Comparison of ENCODE assay signal across 1 cellular context in genomic region chr22:22959147-22959827, GRCh38.
TF ChIP-seq lines count a peak whose summit lies in the region.

No MANE protein-coding gene starts in this region.

TF ChIP-seq in HepG2, 621 proteins besides CTCF, POLR2A, EP300 and RAD21 (continued from another document and continues in another):
- TF ChIP-seq KIAA2018 (CRISPR knock-in tag; IDR thresholded peaks at IDR 0.05; ENCODE audit: borderline replicate concordance) (no peak), ZNF232 (CRISPR knock-in tag; IDR thresholded peaks at IDR 0.05; ENCODE audit: borderline replicate concordance) (0 out of 2 replicates have a peak, but pooled peaks have one; percentile 34), ZNF264 (CRISPR knock-in tag; IDR thresholded peaks at IDR 0.05) (no peak), NPAS2 (CRISPR knock-in tag; IDR thresholded peaks at IDR 0.05; ENCODE audit: borderline replicate concordance) (no peak), TBP (CRISPR knock-in tag; IDR thresholded peaks at IDR 0.05) (no peak), HCFC1 (IDR thresholded peaks at IDR 0.05; ENCODE audit: low read depth, low read length) (no peak), XRCC5 (optimal IDR thresholded peaks at IDR 0.05; ENCODE audit: low read length) (peak; percentile 83), HDAC6 (IDR thresholded peaks at IDR 0.05; ENCODE audit: low read depth, low read length) (no peak), SMC3 (IDR thresholded peaks at IDR 0.05; ENCODE audit: low read length) (peak; percentile 100), MIXL1 (CRISPR knock-in tag; IDR thresholded peaks at IDR 0.05) (peak; percentile 81; the same call in 1 of the 2 replicates), KDM5A (IDR thresholded peaks at IDR 0.05; ENCODE audit: borderline replicate concordance, low read length) (no peak), ZNF605 (CRISPR knock-in tag; IDR thresholded peaks at IDR 0.05) (no peak), THAP11 (CRISPR knock-in tag; IDR thresholded peaks at IDR 0.05) (0 out of 2 replicates have a peak, but pooled peaks have one; percentile 35), JUND (CRISPR knock-in tag; IDR thresholded peaks at IDR 0.05) (no peak), ETV5 (CRISPR knock-in tag; IDR thresholded peaks at IDR 0.05; ENCODE audit: borderline replicate concordance) (no peak), ATF1 (CRISPR knock-in tag; IDR thresholded peaks at IDR 0.05) (no peak), SP4 (CRISPR knock-in tag; IDR thresholded peaks at IDR 0.05) (no peak), IRF1 (CRISPR knock-in tag; IDR thresholded peaks at IDR 0.05; ENCODE audit: low read depth) (no peak), HES4 (CRISPR knock-in tag; IDR thresholded peaks at IDR 0.05; ENCODE audit: borderline replicate concordance) (no peak), XBP1 (CRISPR knock-in tag; IDR thresholded peaks at IDR 0.05) (no peak), ZNF576 (CRISPR knock-in tag; IDR thresholded peaks at IDR 0.05) (no peak), ZNF501 (CRISPR knock-in tag; IDR thresholded peaks at IDR 0.05) (no peak), RFXANK (CRISPR knock-in tag; IDR thresholded peaks at IDR 0.05) (no peak), ZNF160 (CRISPR knock-in tag; IDR thresholded peaks at IDR 0.05) (no peak), GATA4 (IDR thresholded peaks at IDR 0.05; ENCODE audit: borderline replicate concordance, low read depth) (no peak), AGO2 (optimal IDR thresholded peaks at IDR 0.05; ENCODE audit: low read depth, low read length) (no peak), RNF219 (CRISPR knock-in tag; IDR thresholded peaks at IDR 0.05) (no peak), ZNF121 (CRISPR knock-in tag; IDR thresholded peaks at IDR 0.05) (no peak), DMTF1 (CRISPR knock-in tag; IDR thresholded peaks at IDR 0.05) (no peak), TEAD2 (CRISPR knock-in tag; IDR thresholded peaks at IDR 0.05) (no peak), KLF9 (CRISPR knock-in tag; IDR thresholded peaks at IDR 0.05; ENCODE audit: low read depth) (no peak), EEA1 (CRISPR knock-in tag; IDR thresholded peaks at IDR 0.05; ENCODE audit: borderline replicate concordance) (no peak), HNRNPK (IDR thresholded peaks at IDR 0.05; ENCODE audit: low read depth, low read length, poor library complexity, severe bottlenecking) (no peak), SOX5 (CRISPR knock-in tag; IDR thresholded peaks at IDR 0.05; ENCODE audit: borderline replicate concordance) (no peak; the same call in 1 of the 2 replicates), ZNF446 (CRISPR knock-in tag; IDR thresholded peaks at IDR 0.05) (no peak), NAIF1 (CRISPR knock-in tag; IDR thresholded peaks at IDR 0.05; ENCODE audit: borderline replicate concordance) (no peak), NCOR1 (IDR thresholded peaks at IDR 0.05; ENCODE audit: borderline replicate concordance, low read length) (no peak), AKAP8 (CRISPR knock-in tag; IDR thresholded peaks at IDR 0.05) (no peak), HNRNPLL (IDR thresholded peaks at IDR 0.05; ENCODE audit: low read depth, low read length, poor library complexity, severe bottlenecking) (no peak), YEATS4 (CRISPR knock-in tag; IDR thresholded peaks at IDR 0.05; ENCODE audit: borderline replicate concordance) (no peak), ZNF143 (CRISPR knock-in tag; IDR thresholded peaks at IDR 0.05) (no peak), ZNF75D (CRISPR knock-in tag; IDR thresholded peaks at IDR 0.05; ENCODE audit: borderline replicate concordance) (no peak), ZNF282 (IDR thresholded peaks at IDR 0.05; ENCODE audit: partially characterized antibody) (no peak), TMF1 (CRISPR knock-in tag; IDR thresholded peaks at IDR 0.05; ENCODE audit: low read depth) (no peak), GATAD2A (CRISPR knock-in tag; IDR thresholded peaks at IDR 0.05) (0 out of 2 replicates have a peak, but pooled peaks have one; percentile 18)
- TF ChIP-seq, protein P1, sequence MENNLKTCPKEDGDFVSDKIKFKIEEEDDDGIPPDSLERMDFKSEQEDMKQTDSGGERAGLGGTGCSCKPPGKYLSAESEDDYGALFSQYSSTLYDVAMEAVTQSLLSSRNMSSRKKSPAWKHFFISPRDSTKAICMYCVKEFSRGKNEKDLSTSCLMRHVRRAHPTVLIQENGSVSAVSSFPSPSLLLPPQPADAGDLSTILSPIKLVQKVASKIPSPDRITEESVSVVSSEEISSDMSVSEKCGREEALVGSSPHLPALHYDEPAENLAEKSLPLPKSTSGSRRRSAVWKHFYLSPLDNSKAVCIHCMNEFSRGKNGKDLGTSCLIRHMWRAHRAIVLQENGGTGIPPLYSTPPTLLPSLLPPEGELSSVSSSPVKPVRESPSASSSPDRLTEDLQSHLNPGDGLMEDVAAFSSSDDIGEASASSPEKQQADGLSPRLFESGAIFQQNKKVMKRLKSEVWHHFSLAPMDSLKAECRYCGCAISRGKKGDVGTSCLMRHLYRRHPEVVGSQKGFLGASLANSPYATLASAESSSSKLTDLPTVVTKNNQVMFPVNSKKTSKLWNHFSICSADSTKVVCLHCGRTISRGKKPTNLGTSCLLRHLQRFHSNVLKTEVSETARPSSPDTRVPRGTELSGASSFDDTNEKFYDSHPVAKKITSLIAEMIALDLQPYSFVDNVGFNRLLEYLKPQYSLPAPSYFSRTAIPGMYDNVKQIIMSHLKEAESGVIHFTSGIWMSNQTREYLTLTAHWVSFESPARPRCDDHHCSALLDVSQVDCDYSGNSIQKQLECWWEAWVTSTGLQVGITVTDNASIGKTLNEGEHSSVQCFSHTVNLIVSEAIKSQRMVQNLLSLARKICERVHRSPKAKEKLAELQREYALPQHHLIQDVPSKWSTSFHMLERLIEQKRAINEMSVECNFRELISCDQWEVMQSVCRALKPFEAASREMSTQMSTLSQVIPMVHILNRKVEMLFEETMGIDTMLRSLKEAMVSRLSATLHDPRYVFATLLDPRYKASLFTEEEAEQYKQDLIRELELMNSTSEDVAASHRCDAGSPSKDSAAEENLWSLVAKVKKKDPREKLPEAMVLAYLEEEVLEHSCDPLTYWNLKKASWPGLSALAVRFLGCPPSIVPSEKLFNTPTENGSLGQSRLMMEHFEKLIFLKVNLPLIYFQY (CRISPR knock-in tag; IDR thresholded peaks at IDR 0.05; ENCODE audit: borderline replicate concordance), result no peak
- TF ChIP-seq, protein P2, sequence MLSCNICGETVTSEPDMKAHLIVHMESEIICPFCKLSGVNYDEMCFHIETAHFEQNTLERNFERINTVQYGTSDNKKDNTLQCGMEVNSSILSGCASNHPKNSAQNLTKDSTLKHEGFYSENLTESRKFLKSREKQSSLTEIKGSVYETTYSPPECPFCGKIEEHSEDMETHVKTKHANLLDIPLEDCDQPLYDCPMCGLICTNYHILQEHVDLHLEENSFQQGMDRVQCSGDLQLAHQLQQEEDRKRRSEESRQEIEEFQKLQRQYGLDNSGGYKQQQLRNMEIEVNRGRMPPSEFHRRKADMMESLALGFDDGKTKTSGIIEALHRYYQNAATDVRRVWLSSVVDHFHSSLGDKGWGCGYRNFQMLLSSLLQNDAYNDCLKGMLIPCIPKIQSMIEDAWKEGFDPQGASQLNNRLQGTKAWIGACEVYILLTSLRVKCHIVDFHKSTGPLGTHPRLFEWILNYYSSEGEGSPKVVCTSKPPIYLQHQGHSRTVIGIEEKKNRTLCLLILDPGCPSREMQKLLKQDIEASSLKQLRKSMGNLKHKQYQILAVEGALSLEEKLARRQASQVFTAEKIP (CRISPR knock-in tag; IDR thresholded peaks at IDR 0.05; ENCODE audit: borderline replicate concordance), result no peak
